Comparison of ENCODE assay signal across 8 cellular contexts in the genomic region with DNA sequence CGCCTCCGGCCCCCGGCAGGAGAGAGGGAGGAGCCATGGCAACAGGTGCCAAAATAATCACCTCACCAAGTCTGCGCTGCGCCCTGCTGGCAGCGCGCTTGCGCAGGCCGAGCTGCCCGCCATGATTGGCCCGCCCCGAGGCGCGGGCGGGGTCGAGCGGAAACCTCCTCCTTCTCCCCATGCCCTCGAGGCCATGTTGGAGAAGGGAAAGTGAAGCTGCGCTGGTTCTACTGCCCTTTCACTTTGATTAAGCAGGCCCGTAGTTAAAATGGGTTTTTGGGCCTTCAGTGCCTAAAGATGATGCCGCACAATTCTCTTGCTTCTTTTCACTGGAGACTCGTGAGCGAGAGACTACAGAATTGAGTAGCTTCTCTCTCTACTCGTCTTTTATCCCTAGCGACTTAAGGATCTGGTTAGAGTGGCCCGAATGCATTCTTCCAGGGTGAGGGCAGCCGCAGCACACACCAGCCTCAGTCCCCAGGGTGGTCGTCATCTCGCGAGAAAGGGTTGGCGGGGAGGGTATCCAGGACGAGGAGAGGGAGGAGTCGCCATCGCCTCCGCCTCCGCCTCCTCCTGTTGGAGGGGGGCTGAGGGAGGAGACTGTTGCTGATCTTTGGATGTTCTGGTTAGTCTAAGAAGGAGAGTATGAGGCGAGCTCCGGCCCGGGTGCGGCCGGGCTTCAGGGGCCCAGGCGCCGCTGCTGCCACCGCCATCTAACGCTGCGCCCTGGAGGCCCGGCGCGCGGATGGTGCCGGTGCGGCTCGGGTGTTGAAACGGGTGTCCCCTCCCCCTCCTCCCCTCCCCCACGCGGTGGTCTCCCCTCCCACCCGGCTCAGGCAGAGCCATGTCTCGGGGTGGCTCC. TPM values are rescaled to one million over a fixed set of nuclear protein-coding genes. Genes with fewer than 3 reads are reported as not detected.
DNase-seq lines count a peak whose midpoint lies in the region; ATAC-seq, FAIRE-seq and TF ChIP-seq lines count a peak whose summit lies in the region.

A gene with protein sequence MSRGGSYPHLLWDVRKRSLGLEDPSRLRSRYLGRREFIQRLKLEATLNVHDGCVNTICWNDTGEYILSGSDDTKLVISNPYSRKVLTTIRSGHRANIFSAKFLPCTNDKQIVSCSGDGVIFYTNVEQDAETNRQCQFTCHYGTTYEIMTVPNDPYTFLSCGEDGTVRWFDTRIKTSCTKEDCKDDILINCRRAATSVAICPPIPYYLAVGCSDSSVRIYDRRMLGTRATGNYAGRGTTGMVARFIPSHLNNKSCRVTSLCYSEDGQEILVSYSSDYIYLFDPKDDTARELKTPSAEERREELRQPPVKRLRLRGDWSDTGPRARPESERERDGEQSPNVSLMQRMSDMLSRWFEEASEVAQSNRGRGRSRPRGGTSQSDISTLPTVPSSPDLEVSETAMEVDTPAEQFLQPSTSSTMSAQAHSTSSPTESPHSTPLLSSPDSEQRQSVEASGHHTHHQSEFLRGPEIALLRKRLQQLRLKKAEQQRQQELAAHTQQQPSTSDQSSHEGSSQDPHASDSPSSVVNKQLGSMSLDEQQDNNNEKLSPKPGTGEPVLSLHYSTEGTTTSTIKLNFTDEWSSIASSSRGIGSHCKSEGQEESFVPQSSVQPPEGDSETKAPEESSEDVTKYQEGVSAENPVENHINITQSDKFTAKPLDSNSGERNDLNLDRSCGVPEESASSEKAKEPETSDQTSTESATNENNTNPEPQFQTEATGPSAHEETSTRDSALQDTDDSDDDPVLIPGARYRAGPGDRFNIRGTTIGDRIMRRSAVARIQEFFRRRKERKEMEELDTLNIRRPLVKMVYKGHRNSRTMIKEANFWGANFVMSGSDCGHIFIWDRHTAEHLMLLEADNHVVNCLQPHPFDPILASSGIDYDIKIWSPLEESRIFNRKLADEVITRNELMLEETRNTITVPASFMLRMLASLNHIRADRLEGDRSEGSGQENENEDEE (plus strand): TSS at position 616 of the 862 bp plus-strand sequence. CDS start 229 bp downstream, at position 845.

- peak within 1 kb of the TSS; percentile 81 for H4K91ac ChIP-seq in trophoblast cell (ENCODE audit: low read depth, low read length)

- peak within 1 kb of the TSS; percentile 75 for H4K8ac ChIP-seq in trophoblast cell (ENCODE audit: low read depth, low read length)

- H3K79me1 ChIP-seq in trophoblast cell (ENCODE audit: low read length), result peaks cover 17% of the 10 kb centered on the region

- H3K27ac ChIP-seq in adipose tissue (ENCODE audit: low read depth, low read length) (peak within 1 kb of the TSS; percentile 81), trophoblast cell (ENCODE audit: low read depth, low read length) (peak within 1 kb of the TSS; percentile 97), transverse colon (peak within 1 kb of the TSS; percentile 95 to 98 (median 97))

- no peaks in the 10 kb centered on the region for H3K27me3 ChIP-seq in trophoblast cell (ENCODE audit: insufficient read depth, low read length)
- no peaks in the 10 kb centered on the region for H3K27me3 ChIP-seq in transverse colon

- peak within 1 kb of the TSS; percentile 87 for H3K4me3 ChIP-seq in trophoblast cell (ENCODE audit: low read depth, low read length)
- peak within 1 kb of the TSS; percentile 68 to 97 (median 83) for H3K4me3 ChIP-seq in transverse colon

- peak; percentile 86 for DNase-seq in GM12891 (ENCODE audit: insufficient read length, low spot score)
- DNase-seq in NCI-H1436 treated with DMSO at 0.1 percent for 48 hours (lab: John Stamatoyannopoulos, UW), result peak; percentile 91
- DNase-seq in T-cell, result peak; percentile 90 to 99 (median 98)
- peak; percentile 99 for DNase-seq in cardiac septum (ENCODE audit: low spot score)
- peak; percentile 99 to 100 for DNase-seq in trophoblast cell
- DNase-seq in transverse colon, result peak; percentile 97

- peak; percentile 99 for FAIRE-seq in GM12891 (lab: Jason Lieb, UNC)

- peak within 1 kb of the TSS; percentile 99 to 100 for H3K27ac Mint-ChIP-seq in T-cell

- peak within 1 kb of the TSS; percentile 15 for H2BK12ac ChIP-seq in trophoblast cell (ENCODE audit: low read length)

- peak within 1 kb of the TSS; percentile 88 for H3K4ac ChIP-seq in trophoblast cell (ENCODE audit: low read depth, low read length)

- CTCF ChIA-PET in T-cell (lab: Charles Lee), result interaction anchor here in 1 of 2 donors (1.7 to 2.6 kb wide), 3 partner anchors 146 to 716 kb away, joined by 4 to 10 read pairs (median 6); a partner anchor contains a TSS

- H3K9me3 ChIP-seq in trophoblast cell (ENCODE audit: insufficient read depth, low read depth, low read length), result no peaks in the 10 kb centered on the region
- no peaks in the 10 kb centered on the region for H3K9me3 ChIP-seq in transverse colon

- H3K27me3 Mint-ChIP-seq in T-cell, result no peaks in the 10 kb centered on the region

- H4K12ac ChIP-seq in trophoblast cell (ENCODE audit: low read depth, low read length), result peak within 1 kb of the TSS; percentile 78

- ATAC-seq in HG02840 (IDR thresholded peaks at IDR 0.05; ENCODE audit: low FRiP score, unreplicated experiment) (peak; percentile 79), T-cell (replicated peaks in 1 of 4) (peak; percentile 79 to 85 (median 80))

- no peak for TF ChIP-seq CTCF in transverse colon (IDR thresholded peaks at IDR 0.05)

- H3K79me2 ChIP-seq in trophoblast cell (ENCODE audit: control insufficient read depth, insufficient read depth, low read length, poor library complexity), result peaks cover 14% of the 10 kb centered on the region

- in situ Hi-C loops in transverse colon (cut with MboI; ENCODE audit: low pct_ligation_motif_present in 1 of 4, low pct_unique_long_range_greater_than_20kb in 1 of 4, low sequenced_read_pairs in 3 of 4), result loop anchor here in 3 of 4 donors (10.0 to 25.0 kb wide), 2 partner anchors 211 to 224 kb away; a partner anchor contains a TSS

- H3K4me1 ChIP-seq in trophoblast cell (ENCODE audit: control insufficient read depth in 1 of 2, insufficient read depth in 2 of 2, low read length in 2 of 2) (peaks cover 0 to 2% of the 10 kb centered on the region in 2 experiments), transverse colon (peaks cover 0 to 58% (median 31%) of the 10 kb centered on the region in 4 donors)

- H2AK5ac ChIP-seq in trophoblast cell (ENCODE audit: low read length), result peak within 1 kb of the TSS; percentile 66

- H2AFZ ChIP-seq in trophoblast cell (ENCODE audit: insufficient read depth, low read length, poor library complexity), result peak within 1 kb of the TSS; percentile 37

- H3K23ac ChIP-seq in trophoblast cell (ENCODE audit: low read length), result no peak within 1 kb of the TSS

- peak; percentile 80 for TF ChIP-seq POLR2A in GM12891 (IDR thresholded peaks at IDR 0.05; ENCODE audit: low read depth, low read length)
- TF ChIP-seq POLR2A in transverse colon (IDR thresholded peaks at IDR 0.05), result peak; percentile 97

- POLR2A ChIA-PET in T-cell (lab: Charles Lee), result interaction anchor here in 1 of 2 donors (0.6 to 1.3 kb wide), 4 partner anchors 19 to 1957 kb away, joined by 3 to 5 read pairs (median 3); a partner anchor contains a TSS

- peak within 1 kb of the TSS; percentile 96 for H3K14ac ChIP-seq in trophoblast cell (ENCODE audit: low read length)

- H3K9me3 Mint-ChIP-seq in T-cell, result no peaks in the 10 kb centered on the region

- TF ChIP-seq EP300 in transverse colon (IDR thresholded peaks at IDR 0.05; ENCODE audit: low read depth), result no peak

- no peaks in the 10 kb centered on the region for H3K36me3 ChIP-seq in trophoblast cell (ENCODE audit: control insufficient read depth in 1 of 2, insufficient read depth in 2 of 2, low read length in 2 of 2)
- no peaks in the 10 kb centered on the region for H3K36me3 ChIP-seq in transverse colon

- WGBS in adipose tissue, 3 donors, result 0 to 1% (median 0%) methylated on average over 40 to 58 of the region's 58 CpGs
- no CpG with 5 or more reads among the region's 58 CpGs for WGBS in trophoblast cell (ENCODE audit: extremely low coverage, insufficient coverage, insufficient read length)
- WGBS in transverse colon (ENCODE audit: low coverage in 1 of 2), 2 donors, result 1% methylated on average over 37 of the region's 58 CpGs; no CpG with 5 or more reads in 1 of the 2 donors

- intact Hi-C loops in cardiac septum (cut with DNase I), result loop anchor here (2.0 to 10.0 kb wide), 7 partner anchors 114 to 1429 kb away; a partner anchor contains a TSS
- intact Hi-C loops in transverse colon (cut with DNase I; ENCODE audit: low total_unique reads), result loop anchor here (2.0 kb wide), 1 partner anchor 215 kb away; a partner anchor contains a TSS

- H2BK120ac ChIP-seq in trophoblast cell (ENCODE audit: insufficient read depth, low read length, poor library complexity), result peak within 1 kb of the TSS; percentile 73

- H3K4me2 ChIP-seq in trophoblast cell (ENCODE audit: low read length), result peak within 1 kb of the TSS; percentile 84

- peak within 1 kb of the TSS; percentile 83 for H3K18ac ChIP-seq in trophoblast cell (ENCODE audit: low read length)

- H3K9ac ChIP-seq in trophoblast cell (ENCODE audit: low read length), result peak within 1 kb of the TSS; percentile 88

- H3K4me3 Mint-ChIP-seq in T-cell, result peak within 1 kb of the TSS; percentile 87 to 96 (median 95)

- H2BK5ac ChIP-seq in trophoblast cell (ENCODE audit: low read depth, low read length, poor library complexity), result peak within 1 kb of the TSS; percentile 87

- peaks cover 36 to 52% (median 48%) of the 10 kb centered on the region in 3 donors for H3K4me1 Mint-ChIP-seq in T-cell

- peaks cover 5% of the 10 kb centered on the region for H3K36me3 Mint-ChIP-seq in T-cell

TF ChIP-seq in GM12891, 5 proteins besides CTCF, POLR2A, EP300 and RAD21:
- TF ChIP-seq POU2F2 (IDR thresholded peaks at IDR 0.05; ENCODE audit: low read depth, low read length) (peak; percentile 66; the same call in 1 of the 2 replicates), POLR2AphosphoS5 (IDR thresholded peaks at IDR 0.05; ENCODE audit: low read depth, low read length) (peak; percentile 91), SPI1 (IDR thresholded peaks at IDR 0.05; ENCODE audit: low read depth, low read length) (no peak), PAX5 (IDR thresholded peaks at IDR 0.05; ENCODE audit: insufficient read depth, low read length, severe bottlenecking) (no peak), TAF1 (IDR thresholded peaks at IDR 0.05; ENCODE audit: low read depth, low read length) (no peak; the same call in 1 of the 2 replicates)
TF ChIP-seq in GM12891: peak in this region for 2.

RNA-seq across cellular contexts. Expression of the gene that starts here (rescaled TPM):
- 27.9 TPM for polyA plus RNA-seq in GM12891 (2012; ENCODE audit: low read depth, missing spikeins)
- total RNA-seq in T-cell (10 to 100 TPM; 21.6 to 27.4 (median 26.9) TPM), cardiac septum (167 TPM), transverse colon (100 to 1,000 TPM in 1 of 4 donors, 10 to 100 TPM in 3; 59.5 to 173 (median 93.4) TPM)
- polyA plus RNA-seq in adipose tissue, result 10 to 100 TPM; 12.8 to 56.2 (median 29.1) TPM
- polyA plus RNA-seq in trophoblast cell (2013), result 75.9 and 76.4 TPM in 2 replicates

Comparison
In these comparisons a context has a peak if more than half of its experiments do, and no peak if none do; other contexts are left out.
1. Peak in every context shown above with its lines: DNase-seq, ATAC-seq, H3K4me3 ChIP-seq and H3K27ac ChIP-seq.